ENCODE assay signal across 19 cellular contexts in genomic region chr18:58279504-58280158, GRCh38.
A peak's percentile ranks its signal among the peaks of the same experiment; 100 is the strongest.
DNase-seq lines count a peak whose midpoint lies in the region; ATAC-seq, FAIRE-seq and TF ChIP-seq lines count a peak whose summit lies in the region.
"Had no signal": no experiment of that assay in that cellular context is flagged by ENCODE, and none has a peak within 500 bp of the region (broad histone marks: within the 10 kb centered on the region; RNA-seq: fewer than 3 reads in every experiment).

No MANE protein-coding gene starts in this region.

- H3K27ac ChIP-seq in C4-2B, result peak overlapping the region; percentile 60
- H3K27ac ChIP-seq in left lung, result no peak overlapping the region
- H3K27ac ChIP-seq in thyroid gland, result peak overlapping the region; percentile 2 to 22 (median 11)
- H3K27ac ChIP-seq: BLaER1 treated with 17β-estradiol and CSF1 and Interleukin-3, amounts not matched to agents 10 nM and 100 nM; Peyer's patch; SK-N-MC had no signal

- ATAC-seq in left lung, result peak; percentile 67
- no peak for ATAC-seq in HG02642 (IDR thresholded peaks at IDR 0.05; ENCODE audit: poor library complexity, unreplicated experiment)

- DNase-seq in GM12892 (ENCODE audit: insufficient read length) (no peak), left lung (no peak), thyroid gland (peak; percentile 70 to 73), NCI-H1694 (lab: John Stamatoyannopoulos, UW) (no peak), immature natural killer cell (no peak)
- DNase-seq: GDM1; NCI-H1105; NCI-H1694 treated with DMSO at 0.1 percent for 48 hours; NCI-H2107; NCI-H510A; NCI-H748 treated with DMSO at 0.1 percent for 48 hours; NK-92 treated with Interleukin-12 subunit alpha and Interleukin-12 subunit beta, amount 100 ng/mL, for 24 hours; Peyer's patch; SHP77 had no signal

- H3K4me1 Mint-ChIP-seq in immature natural killer cell, result no peaks in the 10 kb centered on the region

- no peaks in the 10 kb centered on the region for H3K9me3 Mint-ChIP-seq in immature natural killer cell

- TF ChIP-seq CTCF in C4-2B (conservative IDR thresholded peaks at IDR 0.05) (no peak), left lung (IDR thresholded peaks at IDR 0.05) (no peak), thyroid gland (IDR thresholded peaks at IDR 0.05) (no peak)

- H3K4me3 ChIP-seq in left lung (no peak overlapping the region), thyroid gland (replicated peaks in 1 of 3) (no peak overlapping the region)
- H3K4me3 ChIP-seq: BLaER1 treated with 17β-estradiol and CSF1 and Interleukin-3, amounts not matched to agents 10 nM and 100 nM; HAP-1; Peyer's patch; SK-N-MC had no signal

- WGBS in thyroid gland, 2 donors, result 54 to 59% methylated on average over 6 of the region's 6 CpGs

- peaks cover 2 to 6% (median 2%) of the 10 kb centered on the region in 3 donors for H3K27me3 Mint-ChIP-seq in immature natural killer cell (ENCODE audit: low read depth in 3 of 3)

- H3K36me3 ChIP-seq in left lung, result no peaks in the 10 kb centered on the region
- H3K36me3 ChIP-seq in thyroid gland, result no peaks in the 10 kb centered on the region
- H3K36me3 ChIP-seq: BLaER1 treated with 17β-estradiol and CSF1 and Interleukin-3, amounts not matched to agents 10 nM and 100 nM; HAP-1; Peyer's patch had no signal

- no peaks in the 10 kb centered on the region for H3K9me3 ChIP-seq in left lung
- no peaks in the 10 kb centered on the region for H3K9me3 ChIP-seq in thyroid gland
- H3K9me3 ChIP-seq: HAP-1, Peyer's patch had no signal

- intact Hi-C loops in left lung (cut with DNase I), result no loop called here
- intact Hi-C loops in thyroid gland (cut with DNase I), result no loop called here

- H3K27me3 ChIP-seq in left lung (no peaks in the 10 kb centered on the region), thyroid gland (no peaks in the 10 kb centered on the region)
- H3K27me3 ChIP-seq: BLaER1 treated with 17β-estradiol and CSF1 and Interleukin-3, amounts not matched to agents 10 nM and 100 nM; Peyer's patch had no signal

- no peak overlapping the region for H3K4me3 Mint-ChIP-seq in immature natural killer cell

- FAIRE-seq in GM12892 (lab: Jason Lieb, UNC), result peak; percentile 38

- H3K36me3 Mint-ChIP-seq in immature natural killer cell, result no peaks in the 10 kb centered on the region

- H3K4me1 ChIP-seq in left lung (peaks cover 0 to 5% of the 10 kb centered on the region in 2 donors), thyroid gland (peaks cover 18 to 30% of the 10 kb centered on the region in 2 donors)
- H3K4me1 ChIP-seq: BLaER1 treated with 17β-estradiol and CSF1 and Interleukin-3, amounts not matched to agents 10 nM and 100 nM had no signal

- TF ChIP-seq POLR2A in GM12892 (IDR thresholded peaks at IDR 0.05; ENCODE audit: low read depth, low read length), result no peak
- TF ChIP-seq POLR2A in thyroid gland (IDR thresholded peaks at IDR 0.05), result no peak

- no peak overlapping the region for H3K27ac Mint-ChIP-seq in immature natural killer cell

Comparison
In these comparisons a context has a peak if more than half of its experiments do, and no peak if none do; other contexts are left out.
1. H3K27ac ChIP-seq: peak in C4-2B (single experiment) and thyroid gland (3 of 3); none in left lung (0 of 2).
2. DNase-seq: peak in thyroid gland (2 of 2); none in GM12892 (single experiment), left lung (0 of 2), NCI-H1694 (single experiment) and immature natural killer cell (0 of 3).